11 cellular contexts compared by ENCODE assay signal in genomic region chr15:89330881-89331595, GRCh38. TPM values are rescaled to one million over a fixed set of nuclear protein-coding genes. Genes with fewer than 3 reads are reported as not detected.
DNase-seq lines count a peak whose midpoint lies in the region; ATAC-seq and TF ChIP-seq lines count a peak whose summit lies in the region.
"Had no signal": no experiment of that assay in that cellular context is flagged by ENCODE, and none has a peak within 500 bp of the region (broad histone marks: within the 10 kb centered on the region; RNA-seq: fewer than 3 reads in every experiment).

No MANE protein-coding gene starts in this region.

- H2AFZ ChIP-seq in DND-41 (ENCODE audit: low read depth, low read length) (no peak overlapping the region), MM.1S (ENCODE audit: low read length) (no peak overlapping the region), neural cell (ENCODE audit: low read depth, low read length) (no peak overlapping the region)

- H3F3A ChIP-seq in MM.1S (ENCODE audit: insufficient read depth, low read length) (peaks cover 11% of the 10 kb centered on the region), neural cell (ENCODE audit: insufficient read depth, low read length, poor library complexity, severe bottlenecking) (no peaks in the 10 kb centered on the region)

- no peak for ATAC-seq in DND-41 (ENCODE audit: insufficient read depth, low read depth)
- ATAC-seq: body of pancreas had no signal

- TF ChIP-seq CTCF in DND-41 (IDR thresholded peaks at IDR 0.05; ENCODE audit: borderline replicate concordance, extremely low read depth, low read length, poor library complexity, severe bottlenecking): no peak
- no peak for TF ChIP-seq CTCF in MM.1S (IDR thresholded peaks at IDR 0.05; ENCODE audit: low read length)
- TF ChIP-seq CTCF in brain microvascular endothelial cell (IDR thresholded peaks at IDR 0.05; ENCODE audit: low read depth, low read length, missing control alignments): peak; percentile 9
- TF ChIP-seq CTCF in neural cell (IDR thresholded peaks at IDR 0.05; ENCODE audit: poor library complexity, severe bottlenecking): no peak

- H4K20me1 ChIP-seq in DND-41 (ENCODE audit: insufficient read depth, low read length) (peaks cover 79% of the 10 kb centered on the region), MM.1S (ENCODE audit: insufficient read depth, low read length) (peaks cover 9% of the 10 kb centered on the region), neural cell (ENCODE audit: insufficient read depth) (peaks cover 3% of the 10 kb centered on the region)

- no peak for TF ChIP-seq EP300 in neural cell (conservative IDR thresholded peaks at IDR 0.05; ENCODE audit: poor library complexity, severe bottlenecking)

- H3K79me2 ChIP-seq in DND-41 (ENCODE audit: insufficient read depth, low read length) (peaks cover 86% of the 10 kb centered on the region), MM.1S (ENCODE audit: low read length) (peaks cover 82% of the 10 kb centered on the region), neural cell (replicated peaks; ENCODE audit: insufficient read depth, low read length) (peaks cover 16% of the 10 kb centered on the region)

- H3K9ac ChIP-seq in DND-41 (ENCODE audit: low read depth, low read length) (peak overlapping the region; percentile 88), MM.1S (ENCODE audit: low read length) (no peak overlapping the region), neural cell (ENCODE audit: low read length) (no peak overlapping the region)

- in situ Hi-C loops in brain microvascular endothelial cell (cut with HindIII; ENCODE audit: low pct_ligation_motif_present, low sequenced_read_pairs): no loop called here

- TF ChIP-seq RAD21 in neural cell (conservative IDR thresholded peaks at IDR 0.05): no peak

- H3K9me2 ChIP-seq in MM.1S (replicated peaks; ENCODE audit: insufficient read depth, low read length) (no peaks in the 10 kb centered on the region), neural cell (ENCODE audit: insufficient read depth, low read length) (no peaks in the 10 kb centered on the region)

- H3K36me3 ChIP-seq in DND-41 (ENCODE audit: insufficient read depth, low read length): peaks cover 81% of the 10 kb centered on the region
- H3K36me3 ChIP-seq in MM.1S (replicated peaks; ENCODE audit: insufficient read depth, low read length): peaks cover 44% of the 10 kb centered on the region
- H3K36me3 ChIP-seq in brain microvascular endothelial cell (replicated peaks): peaks cover 74% of the 10 kb centered on the region
- H3K36me3 ChIP-seq in neural cell (ENCODE audit: insufficient read depth, low read length): peaks cover 9% of the 10 kb centered on the region

- H3K4me3 ChIP-seq in DND-41 (ENCODE audit: low read depth in 1 of 2, low read length in 2 of 2): peak overlapping the region in 1 of 2 experiments; percentile 88; a peak in 2 of 4 replicates
- H3K4me3 ChIP-seq in MM.1S (ENCODE audit: low read length): no peak overlapping the region
- H3K4me3 ChIP-seq in brain microvascular endothelial cell (ENCODE audit: low read depth, low read length): no peak overlapping the region
- H3K4me3 ChIP-seq in neural cell (ENCODE audit: low read length): peak overlapping the region; percentile 76
- H3K4me3 ChIP-seq: body of pancreas had no signal

- H3K27ac ChIP-seq in DND-41 (ENCODE audit: low read length) (peak overlapping the region; percentile 65), MM.1S (ENCODE audit: low read length) (no peak overlapping the region), brain microvascular endothelial cell (no peak overlapping the region), neural cell (ENCODE audit: low read length) (no peak overlapping the region)
- H3K27ac ChIP-seq: body of pancreas had no signal

- H3K4me2 ChIP-seq in DND-41 (ENCODE audit: insufficient read depth, low read length) (peak overlapping the region; percentile 91), MM.1S (ENCODE audit: low read depth, low read length) (peak overlapping the region; percentile 0; the same call in 1 of the 2 replicates), neural cell (ENCODE audit: low read length) (peak overlapping the region; percentile 13)

- H3K9me3 ChIP-seq in DND-41 (ENCODE audit: insufficient read depth, low read length, severe bottlenecking): no peaks in the 10 kb centered on the region
- no peaks in the 10 kb centered on the region for H3K9me3 ChIP-seq in MM.1S (replicated peaks; ENCODE audit: insufficient read depth, low read length)
- H3K9me3 ChIP-seq in neural cell (ENCODE audit: low read length): no peaks in the 10 kb centered on the region
- H3K9me3 ChIP-seq: body of pancreas had no signal

- H3K4me1 ChIP-seq in DND-41 (ENCODE audit: insufficient read depth, low read length) (peaks cover 88% of the 10 kb centered on the region), MM.1S (ENCODE audit: low read length) (peaks cover 31% of the 10 kb centered on the region)

- H3K27me3 ChIP-seq in DND-41 (ENCODE audit: insufficient read depth, low read length, poor library complexity) (no peaks in the 10 kb centered on the region), MM.1S (replicated peaks; ENCODE audit: insufficient read depth, low read length) (no peaks in the 10 kb centered on the region), brain microvascular endothelial cell (replicated peaks) (no peaks in the 10 kb centered on the region), neural cell (ENCODE audit: insufficient read depth, low read depth, low read length) (no peaks in the 10 kb centered on the region)
- H3K27me3 ChIP-seq: body of pancreas had no signal

- DNase-seq in DND-41 (no peak), MM.1S (no peak), brain microvascular endothelial cell (no peak), SHP77 treated with DMSO at 0.1 percent for 48 hours (lab: John Stamatoyannopoulos, UW) (no peak), anterior cingulate cortex (lab: John Stamatoyannopoulos, UW) (no peak), NOMO-1 (lab: John Stamatoyannopoulos, UW; ENCODE audit: unreplicated experiment in 2 of 2) (no peak)
- DNase-seq: HCEC 1CT, NCI-H146, retina had no signal

TF ChIP-seq in neural cell, 6 proteins besides CTCF, POLR2A, EP300 and RAD21:
- no peak for TF ChIP-seq EZH2 (IDR thresholded peaks at IDR 0.05; ENCODE audit: borderline replicate concordance, insufficient read depth, low read length, poor library complexity, severe bottlenecking)
- TF ChIP-seq, protein P1, sequence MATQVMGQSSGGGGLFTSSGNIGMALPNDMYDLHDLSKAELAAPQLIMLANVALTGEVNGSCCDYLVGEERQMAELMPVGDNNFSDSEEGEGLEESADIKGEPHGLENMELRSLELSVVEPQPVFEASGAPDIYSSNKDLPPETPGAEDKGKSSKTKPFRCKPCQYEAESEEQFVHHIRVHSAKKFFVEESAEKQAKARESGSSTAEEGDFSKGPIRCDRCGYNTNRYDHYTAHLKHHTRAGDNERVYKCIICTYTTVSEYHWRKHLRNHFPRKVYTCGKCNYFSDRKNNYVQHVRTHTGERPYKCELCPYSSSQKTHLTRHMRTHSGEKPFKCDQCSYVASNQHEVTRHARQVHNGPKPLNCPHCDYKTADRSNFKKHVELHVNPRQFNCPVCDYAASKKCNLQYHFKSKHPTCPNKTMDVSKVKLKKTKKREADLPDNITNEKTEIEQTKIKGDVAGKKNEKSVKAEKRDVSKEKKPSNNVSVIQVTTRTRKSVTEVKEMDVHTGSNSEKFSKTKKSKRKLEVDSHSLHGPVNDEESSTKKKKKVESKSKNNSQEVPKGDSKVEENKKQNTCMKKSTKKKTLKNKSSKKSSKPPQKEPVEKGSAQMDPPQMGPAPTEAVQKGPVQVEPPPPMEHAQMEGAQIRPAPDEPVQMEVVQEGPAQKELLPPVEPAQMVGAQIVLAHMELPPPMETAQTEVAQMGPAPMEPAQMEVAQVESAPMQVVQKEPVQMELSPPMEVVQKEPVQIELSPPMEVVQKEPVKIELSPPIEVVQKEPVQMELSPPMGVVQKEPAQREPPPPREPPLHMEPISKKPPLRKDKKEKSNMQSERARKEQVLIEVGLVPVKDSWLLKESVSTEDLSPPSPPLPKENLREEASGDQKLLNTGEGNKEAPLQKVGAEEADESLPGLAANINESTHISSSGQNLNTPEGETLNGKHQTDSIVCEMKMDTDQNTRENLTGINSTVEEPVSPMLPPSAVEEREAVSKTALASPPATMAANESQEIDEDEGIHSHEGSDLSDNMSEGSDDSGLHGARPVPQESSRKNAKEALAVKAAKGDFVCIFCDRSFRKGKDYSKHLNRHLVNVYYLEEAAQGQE (IDR thresholded peaks at IDR 0.05; ENCODE audit: borderline replicate concordance): no peak

RNA-seq across cellular contexts. Expression of gene POLG, which starts 3.6 kb away (rescaled TPM):
- polyA plus RNA-seq in neural cell: 47.9 and 62.9 TPM in 2 replicates
- 42.7 and 58.9 TPM in 2 replicates for polyA minus RNA-seq in neural cell

Comparison
In these comparisons a context has a peak if more than half of its experiments do, and no peak if none do; other contexts are left out.
1. H3K4me2 ChIP-seq: peak in every context shown above with its lines; median percentile 91 in DND-41; 13 in neural cell; 0 in MM.1S.